25 cellular contexts compared by ENCODE assay signal in genomic region chr2:142119347-142119746, GRCh38. TPM values are rescaled to one million over a fixed set of nuclear protein-coding genes. Genes with fewer than 3 reads are reported as not detected.
"Had no signal": no experiment of that assay in that cellular context is flagged by ENCODE, and none has a peak within 500 bp of the region (broad histone marks: within the 10 kb centered on the region; RNA-seq: fewer than 3 reads in every experiment).

No MANE protein-coding gene starts in this region.

- H3K27ac ChIP-seq: colonic mucosa, coronary artery, epithelial cell of prostate, esophagus muscularis mucosa, esophagus squamous epithelium, foreskin keratinocyte, gastrocnemius medialis, gastroesophageal sphincter, heart left ventricle, heart right ventricle had no signal

- ATAC-seq: effector memory CD8-positive, alpha-beta T cell; esophagus mucosa; foreskin keratinocyte; gastrocnemius medialis; gastroesophageal sphincter; heart left ventricle; heart right ventricle had no signal

- H3K36me3 ChIP-seq: colonic mucosa, esophagus muscularis mucosa, esophagus squamous epithelium, gastrocnemius medialis, gastroesophageal sphincter, heart left ventricle, heart right ventricle had no signal

- DNase-seq: colonic mucosa; cortex of kidney; dermis blood vessel endothelial cell; dorsolateral prefrontal cortex; effector CD4-positive, alpha-beta T cell; effector CD8-positive, alpha-beta T cell; effector memory CD4-positive, alpha-beta T cell; effector memory CD8-positive, alpha-beta T cell; endodermal cell; erythroblast; esophagus squamous epithelium; foreskin fibroblast; foreskin keratinocyte; foreskin melanocyte; gastrocnemius medialis; glutamatergic neuron; head of caudate nucleus; heart left ventricle; heart right ventricle had no signal

- H3K4me3 ChIP-seq: colonic mucosa, coronary artery, dorsolateral prefrontal cortex, esophagus muscularis mucosa, esophagus squamous epithelium, gastrocnemius medialis, gastroesophageal sphincter, heart left ventricle, heart right ventricle had no signal

- H3K27me3 ChIP-seq: colonic mucosa, dorsolateral prefrontal cortex, esophagus muscularis mucosa, esophagus squamous epithelium, foreskin keratinocyte, gastrocnemius medialis, gastroesophageal sphincter, heart right ventricle had no signal

- H3K4me1 ChIP-seq: colonic mucosa, esophagus muscularis mucosa, esophagus squamous epithelium, foreskin keratinocyte, gastrocnemius medialis, gastroesophageal sphincter, heart left ventricle, heart right ventricle had no signal

- H3K9me3 ChIP-seq: colonic mucosa, esophagus muscularis mucosa, esophagus squamous epithelium, gastrocnemius medialis, gastroesophageal sphincter, heart left ventricle, heart right ventricle had no signal

RNA-seq across cellular contexts. Expression of gene LRP1B, which starts 11.5 kb away (rescaled TPM):
- total RNA-seq: foreskin keratinocyte, glomerular endothelial cell had no signal
